Comparison of ENCODE assay signal across 1 cellular context in genomic region chr17:31327534-31328526, GRCh38.
A peak's percentile ranks its signal among the peaks of the same experiment; 100 is the strongest.
TF ChIP-seq lines count a peak whose summit lies in the region.

No MANE protein-coding gene starts in this region.

TF ChIP-seq in SK-N-SH, 30 proteins besides CTCF, POLR2A, EP300 and RAD21 (continued from another document):
- TF ChIP-seq REST (IDR thresholded peaks at IDR 0.05; ENCODE audit: low read depth, low read length) (no peak), SMC3 (IDR thresholded peaks at IDR 0.05; ENCODE audit: low read depth, low read length) (no peak), POLR2AphosphoS5 (IDR thresholded peaks at IDR 0.05; ENCODE audit: low read depth, low read length) (peak; percentile 40; the same call in 1 of the 2 replicates), RXRA (IDR thresholded peaks at IDR 0.05; ENCODE audit: borderline replicate concordance, low read depth) (peak; percentile 29; the same call in 1 of the 2 replicates), ELF1 (IDR thresholded peaks at IDR 0.05) (no peak), GATA2 (CRISPR knock-in tag; IDR thresholded peaks at IDR 0.05) (no peak), FOXJ3 (CRISPR knock-in tag; IDR thresholded peaks at IDR 0.05) (no peak)
